Comparison of ENCODE assay signal across 18 cellular contexts in genomic region chr7:150361402-150361801, GRCh38. TPM values are rescaled to one million over a fixed set of nuclear protein-coding genes. Genes with fewer than 3 reads are reported as not detected.
DNase-seq lines count a peak whose midpoint lies in the region; ATAC-seq and TF ChIP-seq lines count a peak whose summit lies in the region.
"Had no signal": no experiment of that assay in that cellular context is flagged by ENCODE, and none has a peak within 500 bp of the region (broad histone marks: within the 10 kb centered on the region; RNA-seq: fewer than 3 reads in every experiment).

No MANE protein-coding gene starts in this region.

- no peak for ATAC-seq in activated CD4-positive, alpha-beta T cell treated with anti-CD3 and anti-CD28 coated beads for 36 hours
- ATAC-seq: HCT116 had no signal

- H2BK20ac ChIP-seq in H9 (ENCODE audit: low read depth, low read length, poor library complexity, severe bottlenecking): no peak overlapping the region

- H3K4me3 Mint-ChIP-seq in H9 (peak overlapping the region in 1 of 2 experiments; percentile 49; a peak in 1 of 5 replicates), mesothelial cell of epicardium (no peak overlapping the region)
- H3K4me3 Mint-ChIP-seq in activated CD4-positive, alpha-beta T cell treated with anti-CD3 and anti-CD28 coated beads for 36 hours: no peak overlapping the region
- H3K4me3 Mint-ChIP-seq: CD4-positive, alpha-beta T cell had no signal

- no peak for TF ChIP-seq POLR2A in esophagus squamous epithelium (IDR thresholded peaks at IDR 0.05)

- H2AFZ ChIP-seq in H9 (ENCODE audit: low read length): no peak overlapping the region

- no peak overlapping the region for H2AK5ac ChIP-seq in H9 (ENCODE audit: insufficient read length, low read length)

- no peaks in the 10 kb centered on the region for H3K79me2 ChIP-seq in H9 (ENCODE audit: insufficient read depth, low read length)

- 0 out of 2 replicates have a peak, but pooled peaks cover 3% of the 10 kb centered on the region for H3K4me1 ChIP-seq in H9 (ENCODE audit: insufficient read depth, low read length)
- peaks cover 16% of the 10 kb centered on the region for H3K4me1 ChIP-seq in ectodermal cell (ENCODE audit: control insufficient read depth, insufficient read depth, low read length)
- no peaks in the 10 kb centered on the region for H3K4me1 ChIP-seq in rectal smooth muscle tissue (ENCODE audit: control insufficient read depth, insufficient read depth, low read length)
- no peaks in the 10 kb centered on the region for H3K4me1 ChIP-seq in esophagus squamous epithelium

- H4K91ac ChIP-seq in H9 (ENCODE audit: insufficient read length, low read depth, low read length): no peak overlapping the region

- POLR2A ChIA-PET in activated CD4-positive, alpha-beta T cell treated with anti-CD3 and anti-CD28 coated beads for 36 hours (lab: Charles Lee): no interaction called here

- no peak overlapping the region for H3T11ph ChIP-seq in H9 (ENCODE audit: low read length)

- no peak overlapping the region for H3K23ac ChIP-seq in H9 (ENCODE audit: insufficient read length, low read depth, low read length)

- H3K9ac ChIP-seq in H9 (ENCODE audit: extremely low read depth, insufficient read length, low read length) (no peak overlapping the region), rectal smooth muscle tissue (ENCODE audit: low read length) (no peak overlapping the region)

- H3K9me3 Mint-ChIP-seq in H9 (peaks cover 4 to 7% of the 10 kb centered on the region in 2 experiments; a peak in 3 of 5 replicates), mesothelial cell of epicardium (no peaks in the 10 kb centered on the region)
- H3K9me3 Mint-ChIP-seq in activated CD4-positive, alpha-beta T cell treated with anti-CD3 and anti-CD28 coated beads for 36 hours (ENCODE audit: low read depth): no peaks in the 10 kb centered on the region
- H3K9me3 Mint-ChIP-seq: CD4-positive, alpha-beta T cell had no signal

- DNase-seq in H9 (peak; percentile 40), mesothelial cell of epicardium (ENCODE audit: low spot score in 2 of 2, unreplicated experiment in 2 of 2) (no peak), esophagus squamous epithelium (lab: John Stamatoyannopoulos, UW) (no peak), amniotic stem cell (lab: John Stamatoyannopoulos, UW) (no peak), NCI-H2196 treated with DMSO at 0.1 percent for 48 hours (lab: John Stamatoyannopoulos, UW; ENCODE audit: unreplicated experiment) (no peak)
- DNase-seq in activated CD4-positive, alpha-beta T cell treated with anti-CD3 and anti-CD28 coated beads for 36 hours: no peak
- DNase-seq: CD4-positive, alpha-beta T cell; IMR-90; NCI-H1417; NCI-H2029; NCI-H524; RPMI8226 had no signal

- no peak overlapping the region for H3K4me2 ChIP-seq in H9 (ENCODE audit: insufficient read depth, insufficient read length, low read length)

- H3K4me1 Mint-ChIP-seq in H9: peaks cover 42 to 52% of the 10 kb centered on the region in 2 experiments
- H3K4me1 Mint-ChIP-seq in mesothelial cell of epicardium: peaks cover 29% of the 10 kb centered on the region
- H3K4me1 Mint-ChIP-seq in activated CD4-positive, alpha-beta T cell treated with anti-CD3 and anti-CD28 coated beads for 36 hours: peaks cover 43% of the 10 kb centered on the region

- no peak overlapping the region for H2BK12ac ChIP-seq in H9 (ENCODE audit: insufficient read length, low read depth, low read length)

- no peaks in the 10 kb centered on the region for H3K79me1 ChIP-seq in H9 (ENCODE audit: insufficient read depth, low read depth, low read length, poor library complexity, severe bottlenecking)

- no peaks in the 10 kb centered on the region for H4K20me1 ChIP-seq in H9 (ENCODE audit: control insufficient read depth, insufficient read depth, insufficient read length)

- no peak overlapping the region for H3K14ac ChIP-seq in H9 (ENCODE audit: insufficient read depth, low read length)

- WGBS in H9 (ENCODE audit: extremely low coverage, insufficient read length, low lambda C conversion rate): no CpG with 5 or more reads among the region's 7 CpGs
- 43 to 46% methylated on average over 7 of the region's 7 CpGs for WGBS in ectodermal cell, 2 experiments
- 68 to 75% methylated on average over 4 to 7 of the region's 7 CpGs for WGBS in esophagus squamous epithelium, 2 donors

- CTCF ChIA-PET in activated CD4-positive, alpha-beta T cell treated with anti-CD3 and anti-CD28 coated beads for 36 hours (lab: Charles Lee): interaction anchor here (0.5 to 2.0 kb wide), 4 partner anchors 15 to 60 kb away, joined by 3 to 4 read pairs (median 3); no protein-coding TSS in a partner anchor

- H3K27me3 Mint-ChIP-seq in H9 (ENCODE audit: low read depth) (peaks cover 1% of the 10 kb centered on the region), mesothelial cell of epicardium (ENCODE audit: low read depth) (no peaks in the 10 kb centered on the region)
- no peaks in the 10 kb centered on the region for H3K27me3 Mint-ChIP-seq in activated CD4-positive, alpha-beta T cell treated with anti-CD3 and anti-CD28 coated beads for 36 hours
- H3K27me3 Mint-ChIP-seq: CD4-positive, alpha-beta T cell had no signal

- H3K27ac Mint-ChIP-seq in H9 (peak overlapping the region in 2 of 3 experiments; percentile 20 to 77; a peak in 4 of 7 replicates), mesothelial cell of epicardium (peak overlapping the region; percentile 52)
- H3K27ac Mint-ChIP-seq in activated CD4-positive, alpha-beta T cell treated with anti-CD3 and anti-CD28 coated beads for 36 hours: no peak overlapping the region
- H3K27ac Mint-ChIP-seq: CD4-positive, alpha-beta T cell had no signal

- no peaks in the 10 kb centered on the region for H3K23me2 ChIP-seq in H9 (ENCODE audit: insufficient read length, low read depth, low read length, poor library complexity, severe bottlenecking)

- H3K36me3 ChIP-seq in ectodermal cell (ENCODE audit: control insufficient read depth, insufficient read depth, low read length) (no peaks in the 10 kb centered on the region), rectal smooth muscle tissue (ENCODE audit: control insufficient read depth, insufficient read depth, low read length) (no peaks in the 10 kb centered on the region), esophagus squamous epithelium (no peaks in the 10 kb centered on the region)
- H3K36me3 ChIP-seq: SJCRH30 had no signal

- TF ChIP-seq CTCF in H9 (conservative IDR thresholded peaks at IDR 0.05) (no peak), mesothelial cell of epicardium (IDR thresholded peaks at IDR 0.05; ENCODE audit: unreplicated experiment) (no peak), esophagus squamous epithelium (IDR thresholded peaks at IDR 0.05) (no peak)

- H3K36me3 Mint-ChIP-seq in H9 (ENCODE audit: insufficient read depth in 1 of 3, low read depth in 3 of 3): peaks cover 0 to 4% (median 0%) of the 10 kb centered on the region in 3 experiments; a peak in 1 of 7 replicates
- H3K36me3 Mint-ChIP-seq in mesothelial cell of epicardium: no peaks in the 10 kb centered on the region
- H3K36me3 Mint-ChIP-seq in activated CD4-positive, alpha-beta T cell treated with anti-CD3 and anti-CD28 coated beads for 36 hours (ENCODE audit: low read depth): no peaks in the 10 kb centered on the region

- H3K4me3 ChIP-seq in ectodermal cell (ENCODE audit: insufficient read depth, low read depth, low read length) (no peak overlapping the region), rectal smooth muscle tissue (ENCODE audit: low read length) (no peak overlapping the region), esophagus squamous epithelium (no peak overlapping the region)
- H3K4me3 ChIP-seq: SJCRH30 had no signal

- H3K27ac ChIP-seq in H9 (ENCODE audit: insufficient read length, low read depth, low read length) (no peak overlapping the region), ectodermal cell (ENCODE audit: insufficient read depth, low read depth, low read length, poor library complexity, severe bottlenecking) (peak overlapping the region; percentile 16), rectal smooth muscle tissue (ENCODE audit: low read depth, low read length) (peak overlapping the region; percentile 48), esophagus squamous epithelium (no peak overlapping the region)
- H3K27ac ChIP-seq: SJCRH30 had no signal

- H4K8ac ChIP-seq in H9 (replicated peaks; ENCODE audit: insufficient read length, low read depth, low read length): no peak overlapping the region

- no peaks in the 10 kb centered on the region for H3K27me3 ChIP-seq in H9 (ENCODE audit: insufficient read depth, low read length)
- H3K27me3 ChIP-seq in ectodermal cell (ENCODE audit: control insufficient read depth, insufficient read depth, low read length, poor library complexity, severe bottlenecking): no peaks in the 10 kb centered on the region
- H3K27me3 ChIP-seq in rectal smooth muscle tissue (ENCODE audit: control insufficient read depth, insufficient read depth, low read length): no peaks in the 10 kb centered on the region
- no peaks in the 10 kb centered on the region for H3K27me3 ChIP-seq in esophagus squamous epithelium
- H3K27me3 ChIP-seq: SJCRH30 had no signal

- H3K9me3 ChIP-seq in H9 (ENCODE audit: control insufficient read depth, low read depth, low read length) (no peaks in the 10 kb centered on the region), ectodermal cell (ENCODE audit: control insufficient read depth, low read length) (no peaks in the 10 kb centered on the region), esophagus squamous epithelium (no peaks in the 10 kb centered on the region)
- H3K9me3 ChIP-seq: SJCRH30 had no signal

- no peak overlapping the region for H3K56ac ChIP-seq in H9 (ENCODE audit: insufficient read length, low read depth, low read length)

- no peak overlapping the region for H2BK5ac ChIP-seq in H9 (ENCODE audit: insufficient read length, low read length)

- H2BK120ac ChIP-seq in H9 (ENCODE audit: low read depth, low read length, poor library complexity, severe bottlenecking): no peak overlapping the region

- H3K18ac ChIP-seq in H9 (ENCODE audit: insufficient read length, low read depth, low read length): no peak overlapping the region

- intact Hi-C loops in esophagus squamous epithelium (cut with DNase I): no loop called here
- intact Hi-C loops in activated CD4-positive, alpha-beta T cell treated with anti-CD3 and anti-CD28 coated beads for 36 hours (cut with DNase I, micrococcal nuclease): no loop called here

- H3K4ac ChIP-seq in H9 (ENCODE audit: low read depth, low read length): no peak overlapping the region

- no peak overlapping the region for H2BK15ac ChIP-seq in H9 (ENCODE audit: low read depth, low read length)

- no peak overlapping the region for H4K5ac ChIP-seq in H9 (ENCODE audit: insufficient read length, low read depth, low read length)

RNA-seq across cellular contexts. Expression of gene REPIN1, which starts 7.2 kb away (rescaled TPM):
- total RNA-seq in H9 (2021): 105 and 106 TPM in 2 replicates
- 75.3 TPM for polyA plus RNA-seq in ectodermal cell (2013, experiment 1 of 4)
- 83.3 TPM for polyA plus RNA-seq in ectodermal cell (2013, experiment 2 of 4)
- 73.8 TPM for polyA plus RNA-seq in ectodermal cell (2013, experiment 3 of 4)
- 79.6 TPM for polyA plus RNA-seq in ectodermal cell (2013, experiment 4 of 4)
- total RNA-seq in mesothelial cell of epicardium: 147 to 149 TPM (median 148 TPM) in 3 replicates
- total RNA-seq in esophagus squamous epithelium: 10 to 100 TPM; 42.8 to 75.7 (median 63.2) TPM
- total RNA-seq in activated CD4-positive, alpha-beta T cell treated with anti-CD3 and anti-CD28 coated beads for 36 hours: 10 to 100 TPM; 48.2 to 55.6 TPM

RNA-seq across cellular contexts. Expression of gene ZNF775, which starts 17.7 kb away (rescaled TPM):
- total RNA-seq in H9 (2021) (9.7 and 10.5 TPM in 2 replicates), mesothelial cell of epicardium (13.3 to 14.9 TPM (median 14.8 TPM) in 3 replicates), esophagus squamous epithelium (1 to 10 TPM; 1.2 to 2.3 (median 1.8) TPM)
- 16.7 TPM for polyA plus RNA-seq in ectodermal cell (2013, experiment 1 of 4)
- 14.4 TPM for polyA plus RNA-seq in ectodermal cell (2013, experiment 2 of 4)
- 16.5 TPM for polyA plus RNA-seq in ectodermal cell (2013, experiment 3 of 4)
- 15.2 TPM for polyA plus RNA-seq in ectodermal cell (2013, experiment 4 of 4)
- 1 to 10 TPM; 3.9 to 5.1 TPM for total RNA-seq in activated CD4-positive, alpha-beta T cell treated with anti-CD3 and anti-CD28 coated beads for 36 hours

RNA-seq across cellular contexts. Expression of gene RARRES2, which starts 20.0 kb away (rescaled TPM):
- total RNA-seq in H9 (2021) (59.9 and 60.9 TPM in 2 replicates), mesothelial cell of epicardium (24.9 to 26.4 TPM (median 26.2 TPM) in 3 replicates), esophagus squamous epithelium (100 to 1,000 TPM in 1 of 4 donors, 10 to 100 TPM in 1, 1 to 10 TPM in 2; 1.1 to 111 (median 14.9) TPM)
- polyA plus RNA-seq in ectodermal cell (2013, experiment 1 of 4): 4.9 TPM
- polyA plus RNA-seq in ectodermal cell (2013, experiment 2 of 4): 3.5 TPM
- polyA plus RNA-seq in ectodermal cell (2013, experiment 3 of 4): 5.2 TPM
- polyA plus RNA-seq in ectodermal cell (2013, experiment 4 of 4): 5.9 TPM
- total RNA-seq in activated CD4-positive, alpha-beta T cell treated with anti-CD3 and anti-CD28 coated beads for 36 hours: not detected
- total RNA-seq: CD4-positive, alpha-beta T cell; IMR-90; OCI-LY7 had no signal

RNA-seq across cellular contexts. Expression of gene ACTR3C, which starts 38.1 kb away (rescaled TPM):
- total RNA-seq in H9 (2021): 1.2 and 2.2 TPM in 2 replicates
- polyA plus RNA-seq in ectodermal cell (2013, experiment 1 of 4): 0.93 TPM
- polyA plus RNA-seq in ectodermal cell (2013, experiment 2 of 4): 0.44 TPM
- 0.48 TPM for polyA plus RNA-seq in ectodermal cell (2013, experiment 3 of 4)
- polyA plus RNA-seq in ectodermal cell (2013, experiment 4 of 4): 0.20 TPM
- 0.40 to 0.84 TPM (median 0.47 TPM) in 3 replicates for total RNA-seq in mesothelial cell of epicardium
- 10 to 100 TPM in 3 of 4 donors, 1 to 10 TPM in 1; 8.3 to 25.6 (median 17.4) TPM for total RNA-seq in esophagus squamous epithelium
- 1 to 10 TPM; 3.2 to 4.7 TPM for total RNA-seq in activated CD4-positive, alpha-beta T cell treated with anti-CD3 and anti-CD28 coated beads for 36 hours
- total RNA-seq: IMR-90, LHCN-M2, OCI-LY7 had no signal
- polyA plus RNA-seq: IMR-90 had no signal

RNA-seq across cellular contexts. Expression of gene LRRC61, which starts 38.2 kb away (rescaled TPM):
- total RNA-seq in H9 (2021) (24.4 and 27.4 TPM in 2 replicates), mesothelial cell of epicardium (3.3 to 4.0 TPM (median 3.4 TPM) in 3 replicates), esophagus squamous epithelium (10 to 100 TPM; 12.1 to 24.5 (median 14.5) TPM)
- 42.1 TPM for polyA plus RNA-seq in ectodermal cell (2013, experiment 1 of 4)
- polyA plus RNA-seq in ectodermal cell (2013, experiment 2 of 4): 47.4 TPM
- 37.9 TPM for polyA plus RNA-seq in ectodermal cell (2013, experiment 3 of 4)
- polyA plus RNA-seq in ectodermal cell (2013, experiment 4 of 4): 45.0 TPM
- 10 to 100 TPM; 13.0 to 17.4 TPM for total RNA-seq in activated CD4-positive, alpha-beta T cell treated with anti-CD3 and anti-CD28 coated beads for 36 hours
- total RNA-seq: IMR-90, LHCN-M2, OCI-LY7, SJCRH30 had no signal

Comparison
In these comparisons a context has a peak if more than half of its experiments do, and no peak if none do; other contexts are left out.
1. H3K27ac ChIP-seq: peak in ectodermal cell (single experiment) and rectal smooth muscle tissue (single experiment); none in H9 (single experiment) and esophagus squamous epithelium (0 of 4).